ENCODE assay signal across 24 cellular contexts in the genomic region with DNA sequence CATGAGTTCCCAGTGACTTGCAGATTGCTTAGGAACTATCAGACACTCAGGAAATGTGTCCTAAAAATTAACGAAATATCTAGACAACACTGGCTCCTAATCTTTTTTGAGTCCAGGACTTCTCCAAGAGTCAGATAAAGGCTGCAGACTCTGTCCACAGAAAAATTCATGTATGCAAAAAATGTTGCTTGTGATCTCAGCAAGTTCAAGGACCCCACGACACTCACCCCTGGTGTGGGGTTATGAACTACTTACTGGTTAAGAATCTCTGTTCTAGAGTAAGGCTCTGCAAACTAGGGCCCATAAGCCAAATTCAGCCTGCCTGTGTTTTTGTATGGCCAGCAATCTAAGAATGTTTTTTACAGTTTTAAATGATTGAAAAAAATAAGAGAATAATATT.
"Had no signal": no experiment of that assay in that cellular context is flagged by ENCODE, and none has a peak within 500 bp of the region (broad histone marks: within the 10 kb centered on the region; RNA-seq: fewer than 3 reads in every experiment).

No MANE protein-coding gene starts in this region.

- H3K27ac Mint-ChIP-seq: immature natural killer cell; natural killer cell; progenitor cell of endocrine pancreas; stimulated activated effector memory CD8-positive, alpha-beta T cell treated with anti-CD3 and anti-CD28 coated beads, Interleukin-12 subunit alpha, Interleukin-12 subunit beta, amount 100 ng/mL, for 72 hours; stimulated activated naive CD8-positive, alpha-beta T cell treated with anti-CD3 and anti-CD28 coated beads, Interleukin-15, amount 100 ng/mL, for 72 hours; type B pancreatic cell had no signal

- ATAC-seq: left colon; lower lobe of right lung; natural killer cell; sciatic nerve; stimulated activated effector memory CD8-positive, alpha-beta T cell treated with anti-CD3 and anti-CD28 coated beads, Interleukin-12 subunit alpha, Interleukin-12 subunit beta, amount 100 ng/mL, for 72 hours; stimulated activated naive CD8-positive, alpha-beta T cell treated with anti-CD3 and anti-CD28 coated beads, Interleukin-15, amount 100 ng/mL, for 72 hours had no signal

- H3K4me3 Mint-ChIP-seq: immature natural killer cell; naive B cell; natural killer cell; stimulated activated effector memory CD8-positive, alpha-beta T cell treated with anti-CD3 and anti-CD28 coated beads, Interleukin-12 subunit alpha, Interleukin-12 subunit beta, amount 100 ng/mL, for 72 hours; stimulated activated naive CD8-positive, alpha-beta T cell treated with anti-CD3 and anti-CD28 coated beads, Interleukin-15, amount 100 ng/mL, for 72 hours; type B pancreatic cell had no signal

- H3K36me3 ChIP-seq: left ventricle myocardium inferior, lower lobe of right lung, ovary, right atrium auricular region, tibial nerve, uterus had no signal

- H3K9me3 Mint-ChIP-seq: immature natural killer cell; natural killer cell; stimulated activated effector memory CD8-positive, alpha-beta T cell treated with anti-CD3 and anti-CD28 coated beads, Interleukin-12 subunit alpha, Interleukin-12 subunit beta, amount 100 ng/mL, for 72 hours; stimulated activated naive CD8-positive, alpha-beta T cell treated with anti-CD3 and anti-CD28 coated beads, Interleukin-15, amount 100 ng/mL, for 72 hours; type B pancreatic cell had no signal

- H3K9me3 ChIP-seq: left ventricle myocardium inferior, lower lobe of right lung, ovary, right atrium auricular region, spleen, tibial nerve, uterus had no signal

- H3K4me3 ChIP-seq: left ventricle myocardium inferior, lower lobe of right lung, ovary, right atrium auricular region, skin epidermis, spleen, tibial nerve, uterus had no signal

- H3K27me3 ChIP-seq: ovary, right atrium auricular region, tibial nerve, uterus had no signal

- H3K4me1 ChIP-seq: lower lobe of right lung, right atrium auricular region, spleen, tibial nerve, uterus had no signal

- H3K27ac ChIP-seq: left ventricle myocardium inferior, lower lobe of right lung, ovary, right atrium auricular region, skin epidermis, spleen, tibial nerve, uterus had no signal

- H3K4me1 Mint-ChIP-seq: stimulated activated effector memory CD8-positive, alpha-beta T cell treated with anti-CD3 and anti-CD28 coated beads, Interleukin-12 subunit alpha, Interleukin-12 subunit beta, amount 100 ng/mL, for 72 hours; stimulated activated naive CD8-positive, alpha-beta T cell treated with anti-CD3 and anti-CD28 coated beads, Interleukin-15, amount 100 ng/mL, for 72 hours had no signal

- DNase-seq: hypothalamus; immature natural killer cell; kidney; left colon; left ventricle myocardium inferior; lower lobe of right lung; mammary epithelial cell; mesenchymal stem cell; naive B cell; natural killer cell; ovary; spleen; stimulated activated CD4-positive, alpha-beta T cell treated with anti-CD3 and anti-CD28 coated beads, Interleukin-4, amount 100 ng/mL, for 24 hours; stimulated activated naive CD4-positive, alpha-beta T cell treated with Interleukin-2 at 50 U/mL for 16 hours; stimulated activated naive CD8-positive, alpha-beta T cell treated with anti-CD3 and anti-CD28 coated beads, Interleukin-15, amount 100 ng/mL, for 72 hours; substantia nigra; uterus had no signal

- H3K36me3 Mint-ChIP-seq: immature natural killer cell; naive B cell; natural killer cell; stimulated activated effector memory CD8-positive, alpha-beta T cell treated with anti-CD3 and anti-CD28 coated beads, Interleukin-12 subunit alpha, Interleukin-12 subunit beta, amount 100 ng/mL, for 72 hours; type B pancreatic cell had no signal

- H3K27me3 Mint-ChIP-seq: progenitor cell of endocrine pancreas; stimulated activated naive CD8-positive, alpha-beta T cell treated with anti-CD3 and anti-CD28 coated beads, Interleukin-15, amount 100 ng/mL, for 72 hours; type B pancreatic cell had no signal
